ENCODE assay signal across 28 cellular contexts in the genomic region with DNA sequence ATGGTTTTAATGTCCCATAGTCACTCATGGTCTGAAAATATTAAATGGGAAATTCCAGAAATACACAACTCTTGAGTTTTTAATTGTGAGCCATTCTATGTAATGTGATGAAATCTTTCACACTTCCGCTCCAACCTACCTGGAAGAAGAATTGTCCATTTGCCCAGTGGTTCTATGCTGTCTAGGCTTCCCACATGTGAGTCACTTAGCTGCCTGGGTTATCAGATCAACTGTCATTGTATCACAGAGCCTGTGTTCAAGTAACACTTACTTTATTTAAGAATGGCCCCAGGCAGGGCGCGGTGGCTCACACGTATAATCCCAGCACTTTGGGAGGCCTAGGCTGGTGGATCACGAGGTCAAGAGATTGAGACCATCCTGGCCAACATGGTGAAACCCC.
"Had no signal": no experiment of that assay in that cellular context is flagged by ENCODE, and none has a peak within 500 bp of the region (broad histone marks: within the 10 kb centered on the region; RNA-seq: fewer than 3 reads in every experiment).

No MANE protein-coding gene starts in this region.

- H3K4me1 ChIP-seq: ascending aorta, breast epithelium, colonic mucosa, esophagus squamous epithelium had no signal

- H3K4me3 ChIP-seq: ascending aorta, breast epithelium, cardiac muscle cell, colonic mucosa, esophagus squamous epithelium, gastroesophageal sphincter had no signal

- H3K9me3 ChIP-seq: ascending aorta, breast epithelium, colonic mucosa, esophagus squamous epithelium, gastroesophageal sphincter had no signal

- H3K36me3 ChIP-seq: ascending aorta, breast epithelium, cardiac muscle cell, colonic mucosa, esophagus squamous epithelium, gastroesophageal sphincter had no signal

- H3K27ac ChIP-seq: ascending aorta, breast epithelium, cardiac muscle cell, colonic mucosa, epithelial cell of prostate, esophagus squamous epithelium, gastroesophageal sphincter had no signal

- H3K27me3 ChIP-seq: ascending aorta, breast epithelium, cardiac muscle cell, colonic mucosa, esophagus squamous epithelium, gastroesophageal sphincter had no signal

- DNase-seq: activated CD4-positive, alpha-beta memory T cell treated with anti-CD3 and anti-CD28 coated beads for 36 hours; activated CD4-positive, alpha-beta T cell treated with anti-CD3 and anti-CD28 coated beads for 36 hours; activated CD4-positive, alpha-beta T cell treated with anti-CD3 and anti-CD28 coated beads, Interleukin-2, amount 10 ng/mL, durations not matched to agents 24 days and 14 days; activated CD4-positive, CD25-positive, alpha-beta regulatory T cell; activated CD4-positive, CD25-positive, alpha-beta regulatory T cell treated with anti-CD3 and anti-CD28 coated beads, Interleukin-2, amount 50 U/mL, for 72 hours; activated CD8-positive, alpha-beta memory T cell treated with anti-CD3 and anti-CD28 coated beads, Interleukin-2, amount 10 ng/mL, durations not matched to agents 7 days and 5 days; activated CD8-positive, alpha-beta memory T cell treated with anti-CD3 and anti-CD28 coated beads, Interleukin-2, amount 50 U/mL, for 4 hours; activated CD8-positive, alpha-beta T cell treated with anti-CD3 and anti-CD28 coated beads, Interleukin-2, amount 10 ng/mL, durations not matched to agents 7 days and 5 days; activated gamma-delta T cell; activated naive CD4-positive, alpha-beta T cell; activated naive CD4-positive, alpha-beta T cell treated with anti-CD3 and anti-CD28 coated beads, Interleukin-2, amount 10 ng/mL, durations not matched to agents 7 days and 5 days; activated naive CD8-positive, alpha-beta T cell treated with anti-CD3 and anti-CD28 coated beads, Interleukin-2, amount 10 ng/mL, durations not matched to agents 7 days and 5 days; activated T-cell treated with anti-CD3 and anti-CD28 coated beads, Interleukin-2, amount 50 U/mL, for 1 hour; activated T-cell treated with anti-CD3 and anti-CD28 coated beads, Interleukin-2, amount 50 U/mL, for 48 hours; central memory CD4-positive, alpha-beta T cell; cerebellar nuclear complex; colonic mucosa; effector CD8-positive, alpha-beta T cell; esophagus squamous epithelium; foreskin melanocyte; head of caudate nucleus; T-helper 17 cell; T1000 had no signal
